In the genomic region with DNA sequence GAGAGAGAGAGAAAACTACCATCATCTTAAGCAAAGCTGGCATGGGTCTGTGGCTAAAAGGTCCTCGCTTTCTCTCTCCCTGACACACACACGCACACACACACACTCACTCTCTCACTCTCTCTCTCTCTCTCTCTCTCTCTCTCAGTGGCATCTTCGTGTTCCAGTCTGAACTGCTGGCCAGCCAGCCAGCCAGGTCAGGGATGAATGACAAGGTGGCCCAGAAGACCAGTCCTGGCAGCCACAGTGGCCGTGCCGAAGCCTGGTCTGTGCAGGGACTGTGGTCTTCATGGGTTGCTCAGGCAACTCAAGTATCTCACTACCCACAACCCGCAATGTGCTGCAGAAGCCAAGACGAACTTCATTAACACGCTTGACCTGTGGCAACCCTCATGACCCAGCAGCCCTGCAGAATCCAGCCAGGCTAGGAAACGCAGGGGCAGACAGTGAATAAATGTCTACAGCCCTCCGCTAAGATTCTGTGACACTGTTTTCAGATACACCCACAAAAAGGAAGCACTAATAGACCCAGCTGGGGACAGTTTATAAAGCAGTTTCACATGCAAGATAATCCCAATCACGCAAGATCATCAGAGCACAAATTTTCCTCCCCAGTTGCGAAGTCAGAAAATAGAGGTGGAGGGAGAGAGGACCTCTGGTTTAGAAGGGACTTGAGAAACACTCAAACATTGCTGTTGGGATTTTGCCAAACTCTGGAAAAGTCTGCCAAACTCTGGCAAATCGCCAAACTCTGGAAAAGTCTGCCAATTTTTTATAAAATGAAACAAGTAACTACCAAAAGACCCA, we compare ENCODE assay signal across 1 cellular context.
TF ChIP-seq lines count a peak whose summit lies in the region.

No MANE protein-coding gene starts in this region.

TF ChIP-seq in H1, 55 proteins besides CTCF, POLR2A, EP300 and RAD21 (continued from another document):
- TF ChIP-seq, protein P1, sequence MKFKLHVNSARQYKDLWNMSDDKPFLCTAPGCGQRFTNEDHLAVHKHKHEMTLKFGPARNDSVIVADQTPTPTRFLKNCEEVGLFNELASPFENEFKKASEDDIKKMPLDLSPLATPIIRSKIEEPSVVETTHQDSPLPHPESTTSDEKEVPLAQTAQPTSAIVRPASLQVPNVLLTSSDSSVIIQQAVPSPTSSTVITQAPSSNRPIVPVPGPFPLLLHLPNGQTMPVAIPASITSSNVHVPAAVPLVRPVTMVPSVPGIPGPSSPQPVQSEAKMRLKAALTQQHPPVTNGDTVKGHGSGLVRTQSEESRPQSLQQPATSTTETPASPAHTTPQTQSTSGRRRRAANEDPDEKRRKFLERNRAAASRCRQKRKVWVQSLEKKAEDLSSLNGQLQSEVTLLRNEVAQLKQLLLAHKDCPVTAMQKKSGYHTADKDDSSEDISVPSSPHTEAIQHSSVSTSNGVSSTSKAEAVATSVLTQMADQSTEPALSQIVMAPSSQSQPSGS (IDR thresholded peaks at IDR 0.05; ENCODE audit: low read length) = no peak
- no peak for TF ChIP-seq BCL11A (IDR thresholded peaks at IDR 0.05; ENCODE audit: low read depth in 2 of 2, low read length in 2 of 2)
- no peak for TF ChIP-seq BRCA1 (IDR thresholded peaks at IDR 0.05; ENCODE audit: low read depth, low read length)
- TF ChIP-seq HDAC6 (IDR thresholded peaks at IDR 0.05; ENCODE audit: low read depth, low read length) = no peak
- TF ChIP-seq, protein P2, sequence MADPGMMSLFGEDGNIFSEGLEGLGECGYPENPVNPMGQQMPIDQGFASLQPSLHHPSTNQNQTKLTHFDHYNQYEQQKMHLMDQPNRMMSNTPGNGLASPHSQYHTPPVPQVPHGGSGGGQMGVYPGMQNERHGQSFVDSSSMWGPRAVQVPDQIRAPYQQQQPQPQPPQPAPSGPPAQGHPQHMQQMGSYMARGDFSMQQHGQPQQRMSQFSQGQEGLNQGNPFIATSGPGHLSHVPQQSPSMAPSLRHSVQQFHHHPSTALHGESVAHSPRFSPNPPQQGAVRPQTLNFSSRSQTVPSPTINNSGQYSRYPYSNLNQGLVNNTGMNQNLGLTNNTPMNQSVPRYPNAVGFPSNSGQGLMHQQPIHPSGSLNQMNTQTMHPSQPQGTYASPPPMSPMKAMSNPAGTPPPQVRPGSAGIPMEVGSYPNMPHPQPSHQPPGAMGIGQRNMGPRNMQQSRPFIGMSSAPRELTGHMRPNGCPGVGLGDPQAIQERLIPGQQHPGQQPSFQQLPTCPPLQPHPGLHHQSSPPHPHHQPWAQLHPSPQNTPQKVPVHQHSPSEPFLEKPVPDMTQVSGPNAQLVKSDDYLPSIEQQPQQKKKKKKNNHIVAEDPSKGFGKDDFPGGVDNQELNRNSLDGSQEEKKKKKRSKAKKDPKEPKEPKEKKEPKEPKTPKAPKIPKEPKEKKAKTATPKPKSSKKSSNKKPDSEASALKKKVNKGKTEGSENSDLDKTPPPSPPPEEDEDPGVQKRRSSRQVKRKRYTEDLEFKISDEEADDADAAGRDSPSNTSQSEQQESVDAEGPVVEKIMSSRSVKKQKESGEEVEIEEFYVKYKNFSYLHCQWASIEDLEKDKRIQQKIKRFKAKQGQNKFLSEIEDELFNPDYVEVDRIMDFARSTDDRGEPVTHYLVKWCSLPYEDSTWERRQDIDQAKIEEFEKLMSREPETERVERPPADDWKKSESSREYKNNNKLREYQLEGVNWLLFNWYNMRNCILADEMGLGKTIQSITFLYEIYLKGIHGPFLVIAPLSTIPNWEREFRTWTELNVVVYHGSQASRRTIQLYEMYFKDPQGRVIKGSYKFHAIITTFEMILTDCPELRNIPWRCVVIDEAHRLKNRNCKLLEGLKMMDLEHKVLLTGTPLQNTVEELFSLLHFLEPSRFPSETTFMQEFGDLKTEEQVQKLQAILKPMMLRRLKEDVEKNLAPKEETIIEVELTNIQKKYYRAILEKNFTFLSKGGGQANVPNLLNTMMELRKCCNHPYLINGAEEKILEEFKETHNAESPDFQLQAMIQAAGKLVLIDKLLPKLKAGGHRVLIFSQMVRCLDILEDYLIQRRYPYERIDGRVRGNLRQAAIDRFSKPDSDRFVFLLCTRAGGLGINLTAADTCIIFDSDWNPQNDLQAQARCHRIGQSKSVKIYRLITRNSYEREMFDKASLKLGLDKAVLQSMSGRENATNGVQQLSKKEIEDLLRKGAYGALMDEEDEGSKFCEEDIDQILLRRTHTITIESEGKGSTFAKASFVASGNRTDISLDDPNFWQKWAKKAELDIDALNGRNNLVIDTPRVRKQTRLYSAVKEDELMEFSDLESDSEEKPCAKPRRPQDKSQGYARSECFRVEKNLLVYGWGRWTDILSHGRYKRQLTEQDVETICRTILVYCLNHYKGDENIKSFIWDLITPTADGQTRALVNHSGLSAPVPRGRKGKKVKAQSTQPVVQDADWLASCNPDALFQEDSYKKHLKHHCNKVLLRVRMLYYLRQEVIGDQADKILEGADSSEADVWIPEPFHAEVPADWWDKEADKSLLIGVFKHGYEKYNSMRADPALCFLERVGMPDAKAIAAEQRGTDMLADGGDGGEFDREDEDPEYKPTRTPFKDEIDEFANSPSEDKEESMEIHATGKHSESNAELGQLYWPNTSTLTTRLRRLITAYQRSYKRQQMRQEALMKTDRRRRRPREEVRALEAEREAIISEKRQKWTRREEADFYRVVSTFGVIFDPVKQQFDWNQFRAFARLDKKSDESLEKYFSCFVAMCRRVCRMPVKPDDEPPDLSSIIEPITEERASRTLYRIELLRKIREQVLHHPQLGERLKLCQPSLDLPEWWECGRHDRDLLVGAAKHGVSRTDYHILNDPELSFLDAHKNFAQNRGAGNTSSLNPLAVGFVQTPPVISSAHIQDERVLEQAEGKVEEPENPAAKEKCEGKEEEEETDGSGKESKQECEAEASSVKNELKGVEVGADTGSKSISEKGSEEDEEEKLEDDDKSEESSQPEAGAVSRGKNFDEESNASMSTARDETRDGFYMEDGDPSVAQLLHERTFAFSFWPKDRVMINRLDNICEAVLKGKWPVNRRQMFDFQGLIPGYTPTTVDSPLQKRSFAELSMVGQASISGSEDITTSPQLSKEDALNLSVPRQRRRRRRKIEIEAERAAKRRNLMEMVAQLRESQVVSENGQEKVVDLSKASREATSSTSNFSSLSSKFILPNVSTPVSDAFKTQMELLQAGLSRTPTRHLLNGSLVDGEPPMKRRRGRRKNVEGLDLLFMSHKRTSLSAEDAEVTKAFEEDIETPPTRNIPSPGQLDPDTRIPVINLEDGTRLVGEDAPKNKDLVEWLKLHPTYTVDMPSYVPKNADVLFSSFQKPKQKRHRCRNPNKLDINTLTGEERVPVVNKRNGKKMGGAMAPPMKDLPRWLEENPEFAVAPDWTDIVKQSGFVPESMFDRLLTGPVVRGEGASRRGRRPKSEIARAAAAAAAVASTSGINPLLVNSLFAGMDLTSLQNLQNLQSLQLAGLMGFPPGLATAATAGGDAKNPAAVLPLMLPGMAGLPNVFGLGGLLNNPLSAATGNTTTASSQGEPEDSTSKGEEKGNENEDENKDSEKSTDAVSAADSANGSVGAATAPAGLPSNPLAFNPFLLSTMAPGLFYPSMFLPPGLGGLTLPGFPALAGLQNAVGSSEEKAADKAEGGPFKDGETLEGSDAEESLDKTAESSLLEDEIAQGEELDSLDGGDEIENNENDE (IDR thresholded peaks at IDR 0.05; ENCODE audit: insufficient replicate concordance, low read length) = no peak
- TF ChIP-seq GTF2F1 (IDR thresholded peaks at IDR 0.05; ENCODE audit: borderline replicate concordance, low read depth, low read length) = no peak
- no peak for TF ChIP-seq SP4 (IDR thresholded peaks at IDR 0.05; ENCODE audit: low read length)
- TF ChIP-seq SIX5 (IDR thresholded peaks at IDR 0.05; ENCODE audit: low read depth, low read length) = no peak
- TF ChIP-seq NANOG (IDR thresholded peaks at IDR 0.05; ENCODE audit: insufficient read depth, low read depth, low read length, poor library complexity, severe bottlenecking) = no peak
- no peak for TF ChIP-seq TCF12 (IDR thresholded peaks at IDR 0.05; ENCODE audit: low read depth, low read length)
- no peak for TF ChIP-seq SP2 (IDR thresholded peaks at IDR 0.05; ENCODE audit: low read length)
- TF ChIP-seq CEBPB (IDR thresholded peaks at IDR 0.05; ENCODE audit: low read depth, low read length) = no peak
- TF ChIP-seq RXRA (IDR thresholded peaks at IDR 0.05; ENCODE audit: insufficient read depth, low read depth, low read length) = no peak
TF ChIP-seq in H1: peak in this region for 0.
